ENCODE assay signal across 29 cellular contexts in the genomic region with DNA sequence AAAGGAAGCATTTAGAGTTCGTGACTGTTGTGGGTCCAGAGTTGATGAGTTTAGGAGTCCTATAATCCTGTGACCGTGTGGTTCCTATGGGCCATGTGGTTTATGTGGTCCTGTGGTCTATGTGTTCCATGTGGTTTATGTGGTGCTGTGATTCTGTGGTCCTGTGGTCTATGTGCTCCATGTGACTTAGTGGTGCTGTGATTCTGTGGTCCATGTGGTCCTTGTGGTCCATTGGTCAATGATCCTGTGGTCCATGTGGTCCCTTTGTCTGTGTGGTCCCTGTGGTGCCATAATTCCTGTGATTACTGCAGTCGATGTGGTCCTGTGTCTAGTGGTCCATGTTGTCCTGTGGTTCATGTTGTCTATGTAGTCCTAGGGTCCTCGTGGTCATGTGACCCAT.
"Had no signal": no experiment of that assay in that cellular context is flagged by ENCODE, and none has a peak within 500 bp of the region (broad histone marks: within the 10 kb centered on the region; RNA-seq: fewer than 3 reads in every experiment).

No MANE protein-coding gene starts in this region.

- ATAC-seq: activated CD4-positive, alpha-beta T cell treated with anti-CD3 and anti-CD28 coated beads for 36 hours; activated CD8-positive, alpha-beta memory T cell treated with anti-CD3 and anti-CD28 coated beads, Interleukin-2, amount 10 ng/mL, durations not matched to agents 7 days and 5 days; activated CD8-positive, alpha-beta T cell treated with anti-CD3 and anti-CD28 coated beads, Interleukin-2, amount 10 ng/mL, durations not matched to agents 7 days and 5 days; activated naive CD8-positive, alpha-beta T cell treated with anti-CD3 and anti-CD28 coated beads, Interleukin-2, amount 50 U/mL, for 24 hours; activated T-helper 17 cell treated with anti-CD3 and anti-CD28 coated beads, Interleukin-2, amount 50 U/mL, for 72 hours; body of pancreas; gastroesophageal sphincter; heart right ventricle had no signal

- H3K36me3 ChIP-seq: adrenal gland, esophagus squamous epithelium, gastroesophageal sphincter, heart right ventricle had no signal

- DNase-seq: activated CD4-positive, alpha-beta memory T cell treated with anti-CD3 and anti-CD28 coated beads for 36 hours; activated CD4-positive, alpha-beta T cell treated with anti-CD3 and anti-CD28 coated beads for 36 hours; activated CD4-positive, alpha-beta T cell treated with anti-CD3 and anti-CD28 coated beads, Interleukin-2, amount 10 ng/mL, durations not matched to agents 24 days and 14 days; activated CD4-positive, CD25-positive, alpha-beta regulatory T cell; activated CD4-positive, CD25-positive, alpha-beta regulatory T cell treated with anti-CD3 and anti-CD28 coated beads, Interleukin-2, amount 50 U/mL, for 72 hours; activated CD8-positive, alpha-beta memory T cell treated with anti-CD3 and anti-CD28 coated beads, Interleukin-2, amount 10 ng/mL, durations not matched to agents 7 days and 5 days; activated CD8-positive, alpha-beta memory T cell treated with anti-CD3 and anti-CD28 coated beads, Interleukin-2, amount 50 U/mL, for 4 hours; activated CD8-positive, alpha-beta T cell treated with anti-CD3 and anti-CD28 coated beads, Interleukin-2, amount 10 ng/mL, durations not matched to agents 7 days and 5 days; activated effector memory CD4-positive, alpha-beta T cell treated with Interleukin-2 at 50 U/mL for 16 hours; activated naive CD4-positive, alpha-beta T cell treated with anti-CD3 and anti-CD28 coated beads for 36 hours; activated naive CD8-positive, alpha-beta T cell treated with anti-CD3 and anti-CD28 coated beads for 36 hours; activated naive CD8-positive, alpha-beta T cell treated with anti-CD3 and anti-CD28 coated beads, Interleukin-2, amount 50 U/mL, for 24 hours; activated T-cell treated with anti-CD3 and anti-CD28 coated beads, Interleukin-2, amount 50 U/mL, for 1 hour; adrenal gland; amygdala; aorta; body of pancreas; caudate nucleus; dorsolateral prefrontal cortex; effector memory CD4-positive, alpha-beta T cell; esophagus squamous epithelium; foreskin melanocyte; heart right ventricle had no signal

- H3K27me3 ChIP-seq: adrenal gland, body of pancreas, dorsolateral prefrontal cortex had no signal

- H3K4me3 ChIP-seq: adrenal gland, body of pancreas, dorsolateral prefrontal cortex, esophagus squamous epithelium, gastroesophageal sphincter, heart right ventricle had no signal

- H3K4me1 Mint-ChIP-seq: activated CD4-positive, alpha-beta T cell treated with anti-CD3 and anti-CD28 coated beads for 36 hours; activated CD4-positive, alpha-beta T cell treated with anti-CD3 and anti-CD28 coated beads, Interleukin-2, amount 10 ng/mL, durations not matched to agents 24 days and 14 days; activated CD8-positive, alpha-beta memory T cell treated with anti-CD3 and anti-CD28 coated beads, Interleukin-2, amount 10 ng/mL, durations not matched to agents 7 days and 5 days; activated naive CD4-positive, alpha-beta T cell treated with anti-CD3 and anti-CD28 coated beads, Interleukin-2, amount 50 U/mL, for 24 hours; activated naive CD8-positive, alpha-beta T cell treated with anti-CD3 and anti-CD28 coated beads for 36 hours; activated naive CD8-positive, alpha-beta T cell treated with anti-CD3 and anti-CD28 coated beads, Interleukin-2, amount 50 U/mL, for 24 hours; activated T-helper 17 cell treated with anti-CD3 and anti-CD28 coated beads, Interleukin-2, amount 50 U/mL, for 72 hours had no signal

- H3K4me3 Mint-ChIP-seq: activated CD4-positive, alpha-beta memory T cell treated with anti-CD3 and anti-CD28 coated beads for 36 hours; activated CD4-positive, alpha-beta T cell treated with anti-CD3 and anti-CD28 coated beads for 36 hours; activated CD4-positive, alpha-beta T cell treated with anti-CD3 and anti-CD28 coated beads, Interleukin-2, amount 10 ng/mL, durations not matched to agents 24 days and 14 days; activated CD8-positive, alpha-beta memory T cell treated with anti-CD3 and anti-CD28 coated beads, Interleukin-2, amount 10 ng/mL, durations not matched to agents 7 days and 5 days; activated CD8-positive, alpha-beta T cell treated with anti-CD3 and anti-CD28 coated beads, Interleukin-2, amount 10 ng/mL, durations not matched to agents 7 days and 5 days; activated naive CD4-positive, alpha-beta T cell treated with anti-CD3 and anti-CD28 coated beads for 36 hours; activated naive CD4-positive, alpha-beta T cell treated with anti-CD3 and anti-CD28 coated beads, Interleukin-2, amount 50 U/mL, for 24 hours; activated naive CD8-positive, alpha-beta T cell treated with anti-CD3 and anti-CD28 coated beads for 36 hours; activated naive CD8-positive, alpha-beta T cell treated with anti-CD3 and anti-CD28 coated beads, Interleukin-2, amount 50 U/mL, for 24 hours; activated T-helper 17 cell treated with anti-CD3 and anti-CD28 coated beads, Interleukin-2, amount 50 U/mL, for 72 hours; dendritic cell treated with granulocyte-macrophage colony-stimulating factor and Interleukin-4, amounts not matched to agents 40 ng/mL and 50 ng/mL, for 4 days had no signal

- H3K9me3 Mint-ChIP-seq: activated CD4-positive, alpha-beta memory T cell treated with anti-CD3 and anti-CD28 coated beads for 36 hours; activated naive CD4-positive, alpha-beta T cell treated with anti-CD3 and anti-CD28 coated beads for 36 hours; activated naive CD4-positive, alpha-beta T cell treated with anti-CD3 and anti-CD28 coated beads, Interleukin-2, amount 50 U/mL, for 24 hours; activated naive CD8-positive, alpha-beta T cell treated with anti-CD3 and anti-CD28 coated beads for 36 hours; activated naive CD8-positive, alpha-beta T cell treated with anti-CD3 and anti-CD28 coated beads, Interleukin-2, amount 50 U/mL, for 24 hours; activated T-helper 17 cell treated with anti-CD3 and anti-CD28 coated beads, Interleukin-2, amount 50 U/mL, for 72 hours had no signal

- H3K27ac Mint-ChIP-seq: activated CD4-positive, alpha-beta memory T cell treated with anti-CD3 and anti-CD28 coated beads for 36 hours; activated CD4-positive, alpha-beta T cell treated with anti-CD3 and anti-CD28 coated beads for 36 hours; activated CD4-positive, alpha-beta T cell treated with anti-CD3 and anti-CD28 coated beads, Interleukin-2, amount 10 ng/mL, durations not matched to agents 24 days and 14 days; activated CD8-positive, alpha-beta memory T cell treated with anti-CD3 and anti-CD28 coated beads, Interleukin-2, amount 10 ng/mL, durations not matched to agents 7 days and 5 days; activated CD8-positive, alpha-beta T cell treated with anti-CD3 and anti-CD28 coated beads, Interleukin-2, amount 10 ng/mL, durations not matched to agents 7 days and 5 days; activated naive CD4-positive, alpha-beta T cell treated with anti-CD3 and anti-CD28 coated beads for 36 hours; activated naive CD4-positive, alpha-beta T cell treated with anti-CD3 and anti-CD28 coated beads, Interleukin-2, amount 50 U/mL, for 24 hours; activated naive CD8-positive, alpha-beta T cell treated with anti-CD3 and anti-CD28 coated beads for 36 hours; activated naive CD8-positive, alpha-beta T cell treated with anti-CD3 and anti-CD28 coated beads, Interleukin-2, amount 50 U/mL, for 24 hours; activated T-helper 17 cell treated with anti-CD3 and anti-CD28 coated beads, Interleukin-2, amount 50 U/mL, for 72 hours; dendritic cell treated with granulocyte-macrophage colony-stimulating factor and Interleukin-4, amounts not matched to agents 40 ng/mL and 50 ng/mL, for 4 days had no signal

- H3K27ac ChIP-seq: adrenal gland, body of pancreas, dorsolateral prefrontal cortex, epithelial cell of prostate, esophagus squamous epithelium, gastroesophageal sphincter, heart right ventricle had no signal

- H3K27me3 Mint-ChIP-seq: activated CD4-positive, alpha-beta T cell treated with anti-CD3 and anti-CD28 coated beads for 36 hours; activated naive CD8-positive, alpha-beta T cell treated with anti-CD3 and anti-CD28 coated beads, Interleukin-2, amount 50 U/mL, for 24 hours; dendritic cell treated with granulocyte-macrophage colony-stimulating factor and Interleukin-4, amounts not matched to agents 40 ng/mL and 50 ng/mL, for 4 days had no signal

- H3K4me1 ChIP-seq: adrenal gland, body of pancreas, esophagus squamous epithelium, gastroesophageal sphincter, heart right ventricle had no signal

- FAIRE-seq: colon had no signal

- H3K9me3 ChIP-seq: adrenal gland, body of pancreas, esophagus squamous epithelium, gastroesophageal sphincter, heart right ventricle had no signal

- H3K36me3 Mint-ChIP-seq: activated CD4-positive, alpha-beta memory T cell treated with anti-CD3 and anti-CD28 coated beads for 36 hours; activated CD8-positive, alpha-beta memory T cell treated with anti-CD3 and anti-CD28 coated beads, Interleukin-2, amount 10 ng/mL, durations not matched to agents 7 days and 5 days; activated naive CD4-positive, alpha-beta T cell treated with anti-CD3 and anti-CD28 coated beads, Interleukin-2, amount 50 U/mL, for 24 hours; activated naive CD8-positive, alpha-beta T cell treated with anti-CD3 and anti-CD28 coated beads for 36 hours had no signal
